Comparison of ENCODE assay signal across 26 cellular contexts in the genomic region with DNA sequence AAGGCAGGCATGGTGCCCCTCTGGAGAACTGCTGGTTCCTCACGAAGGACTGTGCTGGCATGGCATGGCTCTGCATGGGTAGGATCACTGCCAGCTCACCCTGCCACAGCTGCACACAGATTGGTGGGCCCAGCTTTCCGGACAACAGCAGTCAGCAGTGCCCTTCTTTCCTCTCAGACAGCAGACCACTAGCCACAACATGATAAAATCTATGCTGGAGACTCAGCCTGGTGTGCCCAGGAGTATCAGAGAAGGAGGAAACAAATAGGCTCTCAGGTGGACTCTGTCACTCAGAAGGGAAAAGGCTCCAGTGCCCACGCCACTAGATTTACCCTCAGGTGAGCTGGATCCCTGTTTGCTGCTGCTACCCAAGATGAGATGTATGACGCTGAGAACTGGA.
"Had no signal": no experiment of that assay in that cellular context is flagged by ENCODE, and none has a peak within 500 bp of the region (broad histone marks: within the 10 kb centered on the region; RNA-seq: fewer than 3 reads in every experiment).

No MANE protein-coding gene starts in this region.

- H3K9me3 ChIP-seq: ovary, psoas muscle, right lobe of liver, sigmoid colon, suprapubic skin, testis, tibial artery, transverse colon, upper lobe of right lung, uterus had no signal

- ATAC-seq: naive thymus-derived CD8-positive, alpha-beta T cell; natural killer cell treated with Interleukin-12 subunit alpha and Interleukin-12 subunit beta and Interleukin-15 and Interleukin-18, amount 100 ng/mL, for 72 hours; psoas muscle; right cardiac atrium; right lobe of liver; stimulated activated effector memory CD8-positive, alpha-beta T cell treated with anti-CD3 and anti-CD28 coated beads, Interleukin-12 subunit alpha, Interleukin-12 subunit beta, amount 100 ng/mL, for 72 hours; stimulated activated naive B cell treated with anti-CD40 and anti-IgM and Interleukin-4, amounts not matched to agents 10 μg/mL and 1 μg/mL and 100 μg/mL, for 72 hours; stimulated activated naive CD8-positive, alpha-beta T cell treated with anti-CD3 and anti-CD28 coated beads, Interleukin-15, amount 100 ng/mL, for 72 hours; stimulated activated naive CD8-positive, alpha-beta T cell treated with anti-CD3 and anti-CD28 coated beads, Interleukin-15, Interleukin-2, amounts not matched to agents 100 U/mL and 50 U/mL, for 24 hours; upper lobe of right lung had no signal

- H3K27me3 ChIP-seq: ovary, right lobe of liver, sigmoid colon, suprapubic skin, testis, tibial artery, transverse colon, upper lobe of right lung, uterus had no signal

- H3K36me3 ChIP-seq: neural progenitor cell, ovary, right lobe of liver, sigmoid colon, suprapubic skin, tibial artery, transverse colon, upper lobe of right lung, uterus had no signal

- H2AFZ ChIP-seq: neural progenitor cell, parathyroid adenoma had no signal

- H3K79me2 ChIP-seq: parathyroid adenoma had no signal

- H3K9ac ChIP-seq: neural progenitor cell, parathyroid adenoma had no signal

- H3K4me1 ChIP-seq: parathyroid adenoma, right lobe of liver, uterus had no signal

- H3K4me2 ChIP-seq: neural progenitor cell had no signal

- H3K4me3 ChIP-seq: neural progenitor cell, ovary, psoas muscle, right lobe of liver, sigmoid colon, suprapubic skin, testis, tibial artery, transverse colon, upper lobe of right lung, uterus had no signal

- H3K27ac ChIP-seq: neural progenitor cell, ovary, parathyroid adenoma, psoas muscle, right lobe of liver, sigmoid colon, suprapubic skin, testis, tibial artery, transverse colon, upper lobe of right lung, uterus had no signal

- DNase-seq: naive thymus-derived CD8-positive, alpha-beta T cell; nephron progenitor cell; occipital lobe; ovary; psoas muscle; right cardiac atrium; right lobe of liver; sigmoid colon; small intestine; stimulated activated CD4-positive, alpha-beta T cell treated with anti-CD3 and anti-CD28 coated beads, Interleukin-15, amount 100 ng/mL, for 24 hours; stimulated activated CD4-positive, alpha-beta T cell treated with anti-CD3 and anti-CD28 coated beads, Interleukin-2, amount 100 ng/mL, for 24 hours; stimulated activated CD4-positive, alpha-beta T cell treated with anti-CD3 and anti-CD28 coated beads, Interleukin-2, amount 100 ng/mL, for 48 hours; stimulated activated CD4-positive, alpha-beta T cell treated with anti-CD3 and anti-CD28 coated beads, Interleukin-4, amount 100 ng/mL, for 24 hours; stimulated activated naive B cell treated with anti-CD40 and anti-IgM and Interleukin-4, amounts not matched to agents 10 μg/mL and 1 μg/mL and 100 μg/mL, for 72 hours; stimulated activated naive CD8-positive, alpha-beta T cell treated with anti-CD3 and anti-CD28 coated beads, Interleukin-15, amount 100 ng/mL, for 72 hours; stimulated activated naive CD8-positive, alpha-beta T cell treated with anti-CD3 and anti-CD28 coated beads, Interleukin-15, Interleukin-2, amounts not matched to agents 100 U/mL and 50 U/mL, for 24 hours; testis; tibial artery; transverse colon; upper lobe of right lung; uterus had no signal
